ENCODE assay signal across 8 cellular contexts in genomic region chr11:20110908-20111669, GRCh38. TPM values are rescaled to one million over a fixed set of nuclear protein-coding genes. Genes with fewer than 3 reads are reported as not detected.
DNase-seq lines count a peak whose midpoint lies in the region; ATAC-seq and TF ChIP-seq lines count a peak whose summit lies in the region.

No MANE protein-coding gene starts in this region.

- H3K27ac ChIP-seq in endodermal cell (ENCODE audit: low read depth, low read length) = no peak overlapping the region
- H3K27ac ChIP-seq in tibial nerve = peak overlapping the region in 2 of 4 donors; percentile 68 to 70

- TF ChIP-seq POLR2A in tibial nerve (IDR thresholded peaks at IDR 0.05) = no peak

- TF ChIP-seq EP300 in tibial nerve (IDR thresholded peaks at IDR 0.05) = no peak

- H3K36me3 Mint-ChIP-seq in endodermal cell (ENCODE audit: low read depth) (peaks cover 62% of the 10 kb centered on the region), naive B cell (no peaks in the 10 kb centered on the region)

- no peaks in the 10 kb centered on the region for H3K9me3 ChIP-seq in endodermal cell (ENCODE audit: control insufficient read depth, low read length)
- no peaks in the 10 kb centered on the region for H3K9me3 ChIP-seq in tibial nerve

- no peak overlapping the region for H3K9ac ChIP-seq in endodermal cell (ENCODE audit: extremely low read depth, low read length, poor library complexity, severe bottlenecking)

- H3K4me1 ChIP-seq in endodermal cell (ENCODE audit: control insufficient read depth, insufficient read depth, low read length) (no peaks in the 10 kb centered on the region), tibial nerve (peaks cover 0 to 22% (median 5%) of the 10 kb centered on the region in 4 donors)

- DNase-seq in ACHN (peak; percentile 59), GM13977 (ENCODE audit: low spot score) (peak; percentile 77), NCI-H187 (lab: John Stamatoyannopoulos, UW) (peak; percentile 16 to 72), endodermal cell (peak; percentile 92), naive B cell (peak; percentile 35), tibial nerve (ENCODE audit: low spot score in 2 of 2) (no peak)

- H3K27ac Mint-ChIP-seq in endodermal cell (no peak overlapping the region), naive B cell (no peak overlapping the region)

- peak; percentile 93 for TF ChIP-seq CTCF in GM13977 (IDR thresholded peaks at IDR 0.05; ENCODE audit: extremely low read depth, insufficient read depth, missing control alignments)
- TF ChIP-seq CTCF in WI38 (IDR thresholded peaks at IDR 0.05; ENCODE audit: low read depth, low read length) = peak; percentile 91
- peak; percentile 94 for TF ChIP-seq CTCF in endodermal cell (conservative IDR thresholded peaks at IDR 0.05)
- TF ChIP-seq CTCF in tibial nerve (IDR thresholded peaks at IDR 0.05) = peak; percentile 50 to 69 (median 66)

- no peak overlapping the region for H3K4me3 ChIP-seq in WI38 (ENCODE audit: low read depth, low read length)
- no peak overlapping the region for H3K4me3 ChIP-seq in endodermal cell (ENCODE audit: low read length)
- H3K4me3 ChIP-seq in tibial nerve = no peak overlapping the region

- H3K27me3 ChIP-seq in endodermal cell (ENCODE audit: control insufficient read depth, insufficient read depth, low read length, poor library complexity, severe bottlenecking) = no peaks in the 10 kb centered on the region
- no peaks in the 10 kb centered on the region for H3K27me3 ChIP-seq in tibial nerve

- no peaks in the 10 kb centered on the region for H3K9me3 Mint-ChIP-seq in endodermal cell
- H3K9me3 Mint-ChIP-seq in naive B cell = no peaks in the 10 kb centered on the region

- H3K4me1 Mint-ChIP-seq in endodermal cell (peaks cover 3% of the 10 kb centered on the region), naive B cell (peaks cover 5 to 6% (median 5%) of the 10 kb centered on the region in 3 donors)

- ATAC-seq in HG02852 (IDR thresholded peaks at IDR 0.05; ENCODE audit: unreplicated experiment) = peak; percentile 89
- peak; percentile 51 to 85 for ATAC-seq in naive B cell (ENCODE audit: low read depth in 2 of 2)

- 26 to 43% methylated on average over 5 to 8 of the region's 8 CpGs for WGBS in endodermal cell (ENCODE audit: insufficient coverage in 1 of 2, insufficient read length in 1 of 2), 2 experiments
- 27 to 51% methylated on average over 7 to 8 of the region's 8 CpGs for WGBS in tibial nerve, 2 donors

- H3K27me3 Mint-ChIP-seq in endodermal cell (ENCODE audit: insufficient read depth) (no peaks in the 10 kb centered on the region), naive B cell (peaks cover 0 to 8% (median 4%) of the 10 kb centered on the region in 3 donors)

- H3K36me3 ChIP-seq in endodermal cell (ENCODE audit: control insufficient read depth, insufficient read depth, low read length) (peaks cover 14% of the 10 kb centered on the region), tibial nerve (peaks cover 0 to 75% (median 0%) of the 10 kb centered on the region in 3 donors)

- H3K4me3 Mint-ChIP-seq in endodermal cell = no peak overlapping the region
- H3K4me3 Mint-ChIP-seq in naive B cell = no peak overlapping the region

- in situ Hi-C loops in ACHN (cut with HindIII; ENCODE audit: low pct_ligation_motif_present, low pct_unique_long_range_greater_than_20kb, low sequenced_read_pairs) (no loop called here), GM13977 (cut with MboI; ENCODE audit: low pct_unique_long_range_greater_than_20kb, low sequenced_read_pairs, unreplicated experiment) (no loop called here)

RNA-seq across cellular contexts. Expression of gene DBX1, which starts 49.2 kb away (rescaled TPM):
- total RNA-seq in endodermal cell (not detected), tibial nerve (not detected)
- polyA plus RNA-seq in endodermal cell (2013, experiment 1 of 2) = 0.32 TPM
- 0.99 TPM for polyA plus RNA-seq in endodermal cell (2013, experiment 2 of 2)
- polyA plus RNA-seq in naive B cell (ENCODE audit: low read depth in 6 of 6) = not detected

Comparison
In these comparisons a context has a peak if more than half of its experiments do, and no peak if none do; other contexts are left out.
1. DNase-seq: peak in ACHN (single experiment), GM13977 (single experiment), NCI-H187 (2 of 2), endodermal cell (single experiment) and naive B cell (single experiment); none in tibial nerve (0 of 2).
2. Peak in every context shown above with its lines, with median percentiles within 50 percentile points of each other: CTCF ChIP-seq.